Comparison of ENCODE assay signal across 1 cellular context in the genomic region with DNA sequence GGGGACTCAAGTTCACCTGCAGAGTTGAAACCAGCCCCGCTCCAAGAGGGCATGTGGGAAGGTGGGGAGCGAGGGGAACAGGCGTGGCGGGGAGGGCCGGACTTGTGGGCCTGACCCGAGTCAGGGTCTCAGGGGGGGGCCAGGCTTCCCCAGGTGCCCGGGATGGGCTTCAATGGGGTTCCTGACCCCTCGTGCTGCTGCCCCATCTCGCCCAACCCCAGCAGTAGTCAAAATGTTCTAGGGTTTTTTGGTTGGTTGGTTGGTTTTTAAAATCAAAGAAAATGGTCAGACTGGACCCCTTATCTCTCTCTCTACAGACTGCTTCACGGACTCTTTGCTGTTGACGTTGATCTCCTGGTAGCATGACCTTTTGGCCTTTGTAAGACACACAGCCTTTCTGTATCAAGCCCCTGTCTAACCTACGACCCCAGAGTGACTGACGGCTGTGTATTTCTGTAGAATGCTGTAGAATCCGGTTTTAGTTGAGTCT.
TF ChIP-seq lines count a peak whose summit lies in the region.

No MANE protein-coding gene starts in this region.

TF ChIP-seq in HepG2, 621 proteins besides CTCF, POLR2A, EP300 and RAD21 (continued from another document):
- TF ChIP-seq, protein P1, sequence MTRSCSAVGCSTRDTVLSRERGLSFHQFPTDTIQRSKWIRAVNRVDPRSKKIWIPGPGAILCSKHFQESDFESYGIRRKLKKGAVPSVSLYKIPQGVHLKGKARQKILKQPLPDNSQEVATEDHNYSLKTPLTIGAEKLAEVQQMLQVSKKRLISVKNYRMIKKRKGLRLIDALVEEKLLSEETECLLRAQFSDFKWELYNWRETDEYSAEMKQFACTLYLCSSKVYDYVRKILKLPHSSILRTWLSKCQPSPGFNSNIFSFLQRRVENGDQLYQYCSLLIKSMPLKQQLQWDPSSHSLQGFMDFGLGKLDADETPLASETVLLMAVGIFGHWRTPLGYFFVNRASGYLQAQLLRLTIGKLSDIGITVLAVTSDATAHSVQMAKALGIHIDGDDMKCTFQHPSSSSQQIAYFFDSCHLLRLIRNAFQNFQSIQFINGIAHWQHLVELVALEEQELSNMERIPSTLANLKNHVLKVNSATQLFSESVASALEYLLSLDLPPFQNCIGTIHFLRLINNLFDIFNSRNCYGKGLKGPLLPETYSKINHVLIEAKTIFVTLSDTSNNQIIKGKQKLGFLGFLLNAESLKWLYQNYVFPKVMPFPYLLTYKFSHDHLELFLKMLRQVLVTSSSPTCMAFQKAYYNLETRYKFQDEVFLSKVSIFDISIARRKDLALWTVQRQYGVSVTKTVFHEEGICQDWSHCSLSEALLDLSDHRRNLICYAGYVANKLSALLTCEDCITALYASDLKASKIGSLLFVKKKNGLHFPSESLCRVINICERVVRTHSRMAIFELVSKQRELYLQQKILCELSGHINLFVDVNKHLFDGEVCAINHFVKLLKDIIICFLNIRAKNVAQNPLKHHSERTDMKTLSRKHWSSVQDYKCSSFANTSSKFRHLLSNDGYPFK (CRISPR knock-in tag; IDR thresholded peaks at IDR 0.05; ENCODE audit: borderline replicate concordance) = 0 out of 2 replicates have a peak, but pooled peaks have one; percentile 14
- no peak for TF ChIP-seq NBN (conservative IDR thresholded peaks at IDR 0.05)
- TF ChIP-seq NR0B2 (CRISPR knock-in tag; IDR thresholded peaks at IDR 0.05) = no peak
- peak; percentile 17; the same call in 1 of the 2 replicates for TF ChIP-seq TARDBP (CRISPR knock-in tag; IDR thresholded peaks at IDR 0.05)
- peak; percentile 77 for TF ChIP-seq NR2F6 (IDR thresholded peaks at IDR 0.05)
- TF ChIP-seq NR2F6 (CRISPR knock-in tag; IDR thresholded peaks at IDR 0.05) = no peak
- TF ChIP-seq U2AF1 (optimal IDR thresholded peaks at IDR 0.05; ENCODE audit: low read depth, low read length) = peak; percentile 17
- TF ChIP-seq ZHX2 (IDR thresholded peaks at IDR 0.05; ENCODE audit: low read depth) = peak; percentile 7; the same call in 1 of the 2 replicates
- no peak for TF ChIP-seq ZHX2 (CRISPR knock-in tag; IDR thresholded peaks at IDR 0.05; ENCODE audit: borderline replicate concordance)
TF ChIP-seq in HepG2: peak in this region for 8.
